Comparison of ENCODE assay signal across 1 cellular context in genomic region chr13:113291997-113292862, GRCh38.
A peak's percentile ranks its signal among the peaks of the same experiment; 100 is the strongest.
TF ChIP-seq lines count a peak whose summit lies in the region.

No MANE protein-coding gene starts in this region.

TF ChIP-seq in HepG2, 621 proteins besides CTCF, POLR2A, EP300 and RAD21 (continued from another document):
- TF ChIP-seq ARID5B (CRISPR knock-in tag; IDR thresholded peaks at IDR 0.05) (peak; percentile 5; the same call in 1 of the 2 replicates), ZNF687 (CRISPR knock-in tag; IDR thresholded peaks at IDR 0.05) (peak; percentile 34; the same call in 1 of the 2 replicates), IRF1 (CRISPR knock-in tag; IDR thresholded peaks at IDR 0.05; ENCODE audit: low read depth) (no peak), ZNF891 (CRISPR knock-in tag; IDR thresholded peaks at IDR 0.05) (no peak), SAP130 (CRISPR knock-in tag; IDR thresholded peaks at IDR 0.05; ENCODE audit: low read depth) (peak; percentile 36)
